23 cellular contexts compared by ENCODE assay signal in genomic region chr10:71281646-71282322, GRCh38.
"Had no signal": no experiment of that assay in that cellular context is flagged by ENCODE, and none has a peak within 500 bp of the region (broad histone marks: within the 10 kb centered on the region; RNA-seq: fewer than 3 reads in every experiment).

No MANE protein-coding gene starts in this region.

- H3K27ac Mint-ChIP-seq: activated CD4-positive, alpha-beta T cell treated with anti-CD3 and anti-CD28 coated beads, Interleukin-2, amount 10 ng/mL, durations not matched to agents 7 days and 5 days; activated CD8-positive, alpha-beta memory T cell treated with anti-CD3 and anti-CD28 coated beads, Interleukin-2, amount 10 ng/mL, durations not matched to agents 7 days and 5 days; activated CD8-positive, alpha-beta T cell treated with anti-CD3 and anti-CD28 coated beads for 36 hours; activated naive CD4-positive, alpha-beta T cell treated with anti-CD3 and anti-CD28 coated beads, Interleukin-2, amount 50 U/mL, for 24 hours; memory B cell; natural killer cell treated with Interleukin-12 subunit alpha and Interleukin-12 subunit beta and Interleukin-15 and Interleukin-18, amount 100 ng/mL, for 72 hours had no signal

- ATAC-seq: activated CD8-positive, alpha-beta memory T cell treated with anti-CD3 and anti-CD28 coated beads, Interleukin-2, amount 10 ng/mL, durations not matched to agents 7 days and 5 days; activated CD8-positive, alpha-beta T cell treated with anti-CD3 and anti-CD28 coated beads for 36 hours; body of pancreas; foreskin keratinocyte; left colon; natural killer cell treated with Interleukin-12 subunit alpha and Interleukin-12 subunit beta and Interleukin-15 and Interleukin-18, amount 100 ng/mL, for 72 hours; right cardiac atrium; stimulated activated naive CD8-positive, alpha-beta T cell treated with anti-CD3 and anti-CD28 coated beads, Interleukin-15, Interleukin-2, amounts not matched to agents 100 U/mL and 50 U/mL, for 24 hours had no signal

- H3K27me3 Mint-ChIP-seq: activated CD4-positive, alpha-beta T cell treated with anti-CD3 and anti-CD28 coated beads, Interleukin-2, amount 10 ng/mL, durations not matched to agents 7 days and 5 days; activated CD8-positive, alpha-beta memory T cell treated with anti-CD3 and anti-CD28 coated beads, Interleukin-2, amount 10 ng/mL, durations not matched to agents 7 days and 5 days; activated CD8-positive, alpha-beta T cell treated with anti-CD3 and anti-CD28 coated beads for 36 hours; activated naive CD4-positive, alpha-beta T cell treated with anti-CD3 and anti-CD28 coated beads, Interleukin-2, amount 50 U/mL, for 24 hours had no signal

- H3K4me3 ChIP-seq: body of pancreas, cardiac muscle cell, upper lobe of left lung had no signal

- H3K36me3 Mint-ChIP-seq: activated CD8-positive, alpha-beta memory T cell treated with anti-CD3 and anti-CD28 coated beads, Interleukin-2, amount 10 ng/mL, durations not matched to agents 7 days and 5 days; activated naive CD4-positive, alpha-beta T cell treated with anti-CD3 and anti-CD28 coated beads, Interleukin-2, amount 50 U/mL, for 24 hours; memory B cell; natural killer cell treated with Interleukin-12 subunit alpha and Interleukin-12 subunit beta and Interleukin-15 and Interleukin-18, amount 100 ng/mL, for 72 hours had no signal

- H3K4me1 Mint-ChIP-seq: activated CD4-positive, alpha-beta T cell treated with anti-CD3 and anti-CD28 coated beads, Interleukin-2, amount 10 ng/mL, durations not matched to agents 7 days and 5 days; activated CD8-positive, alpha-beta memory T cell treated with anti-CD3 and anti-CD28 coated beads, Interleukin-2, amount 10 ng/mL, durations not matched to agents 7 days and 5 days; activated naive CD4-positive, alpha-beta T cell treated with anti-CD3 and anti-CD28 coated beads, Interleukin-2, amount 50 U/mL, for 24 hours had no signal

- H3K9ac ChIP-seq: parathyroid adenoma had no signal

- H3K9me3 ChIP-seq: body of pancreas, upper lobe of left lung had no signal

- H3K27me3 ChIP-seq: body of pancreas, cardiac muscle cell, foreskin keratinocyte, upper lobe of left lung had no signal

- H2AFZ ChIP-seq: parathyroid adenoma had no signal

- H3K4me1 ChIP-seq: body of pancreas, foreskin keratinocyte, parathyroid adenoma had no signal

- DNase-seq: activated CD4-positive, alpha-beta T cell treated with anti-CD3 and anti-CD28 coated beads, Interleukin-2, amount 10 ng/mL, durations not matched to agents 7 days and 5 days; activated CD4-positive, CD25-positive, alpha-beta regulatory T cell treated with anti-CD3 and anti-CD28 coated beads, Interleukin-2, amount 50 U/mL, for 72 hours; activated CD8-positive, alpha-beta memory T cell treated with anti-CD3 and anti-CD28 coated beads, Interleukin-2, amount 10 ng/mL, durations not matched to agents 7 days and 5 days; activated CD8-positive, alpha-beta T cell treated with anti-CD3 and anti-CD28 coated beads for 36 hours; activated gamma-delta T cell; activated T-cell treated with anti-CD3 and anti-CD28 coated beads for 4 hours; anterior cingulate cortex; body of pancreas; dermis blood vessel endothelial cell; effector memory CD4-positive, alpha-beta T cell; foreskin keratinocyte; left colon; right cardiac atrium; stimulated activated CD4-positive, alpha-beta T cell treated with anti-CD3 and anti-CD28 coated beads, Interleukin-12 subunit alpha, Interleukin-12 subunit beta, amount 100 ng/mL, for 4 hours; stimulated activated CD4-positive, alpha-beta T cell treated with anti-CD3 and anti-CD28 coated beads, Interleukin-4, amount 100 ng/mL, for 4 hours; stimulated activated naive CD8-positive, alpha-beta T cell treated with anti-CD3 and anti-CD28 coated beads, Interleukin-15, Interleukin-2, amounts not matched to agents 100 U/mL and 50 U/mL, for 24 hours; upper lobe of left lung; WERI-Rb-1 had no signal

- H3K4me3 Mint-ChIP-seq: activated CD4-positive, alpha-beta T cell treated with anti-CD3 and anti-CD28 coated beads, Interleukin-2, amount 10 ng/mL, durations not matched to agents 7 days and 5 days; activated CD8-positive, alpha-beta memory T cell treated with anti-CD3 and anti-CD28 coated beads, Interleukin-2, amount 10 ng/mL, durations not matched to agents 7 days and 5 days; activated CD8-positive, alpha-beta T cell treated with anti-CD3 and anti-CD28 coated beads for 36 hours; activated naive CD4-positive, alpha-beta T cell treated with anti-CD3 and anti-CD28 coated beads, Interleukin-2, amount 50 U/mL, for 24 hours; memory B cell; natural killer cell treated with Interleukin-12 subunit alpha and Interleukin-12 subunit beta and Interleukin-15 and Interleukin-18, amount 100 ng/mL, for 72 hours had no signal

- H3K9me3 Mint-ChIP-seq: activated CD4-positive, alpha-beta T cell treated with anti-CD3 and anti-CD28 coated beads, Interleukin-2, amount 10 ng/mL, durations not matched to agents 7 days and 5 days; activated CD8-positive, alpha-beta T cell treated with anti-CD3 and anti-CD28 coated beads for 36 hours; activated naive CD4-positive, alpha-beta T cell treated with anti-CD3 and anti-CD28 coated beads, Interleukin-2, amount 50 U/mL, for 24 hours; memory B cell; natural killer cell treated with Interleukin-12 subunit alpha and Interleukin-12 subunit beta and Interleukin-15 and Interleukin-18, amount 100 ng/mL, for 72 hours had no signal

- H3K27ac ChIP-seq: body of pancreas, cardiac muscle cell, foreskin keratinocyte, parathyroid adenoma, upper lobe of left lung, WERI-Rb-1 had no signal
